17 cellular contexts compared by ENCODE assay signal in the genomic region with DNA sequence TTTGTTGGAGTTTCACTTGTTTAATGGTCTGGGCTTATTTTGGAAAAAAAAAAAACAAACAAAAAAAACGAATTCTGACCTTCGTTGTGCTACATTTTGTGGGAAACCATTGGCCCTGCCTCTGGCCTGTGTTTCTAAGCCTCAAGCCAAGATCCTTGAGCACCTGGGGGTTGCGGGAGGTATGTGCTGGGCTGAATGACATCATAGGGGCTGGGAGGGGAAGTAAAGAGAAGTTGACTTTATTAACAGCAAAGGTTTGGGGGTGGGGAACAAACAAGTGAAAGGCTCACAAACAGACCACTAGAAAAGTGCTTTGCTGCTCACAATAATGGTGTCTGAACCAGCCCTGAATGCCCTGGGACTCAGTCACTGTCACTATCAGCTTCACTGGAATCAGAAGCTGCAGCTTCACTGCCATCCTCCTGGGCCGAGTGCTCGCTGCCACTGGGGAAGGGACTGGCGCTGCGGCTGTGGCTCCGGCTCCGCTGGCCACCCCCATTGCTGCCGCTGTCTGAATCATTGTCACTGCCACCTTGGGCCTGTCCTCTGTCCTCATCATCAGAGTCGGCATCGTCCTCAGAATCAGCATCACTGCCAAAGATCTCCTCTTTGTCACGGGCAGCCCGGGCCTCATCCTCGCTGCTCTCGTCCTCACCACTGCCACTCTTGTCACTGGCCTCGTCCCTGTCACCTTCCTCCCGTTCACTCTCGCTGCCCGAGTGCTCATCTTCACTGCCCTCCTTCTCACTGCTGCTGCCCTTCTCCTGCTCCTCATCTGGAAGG. TPM values are rescaled to one million over a fixed set of nuclear protein-coding genes. Genes with fewer than 3 reads are reported as not detected.
A peak's percentile ranks its signal among the peaks of the same experiment; 100 is the strongest.
DNase-seq lines count a peak whose midpoint lies in the region; ATAC-seq and TF ChIP-seq lines count a peak whose summit lies in the region.
"Had no signal": no experiment of that assay in that cellular context is flagged by ENCODE, and none has a peak within 500 bp of the region (broad histone marks: within the 10 kb centered on the region; RNA-seq: fewer than 3 reads in every experiment).

No MANE protein-coding gene starts in this region.

- no peaks in the 10 kb centered on the region for H3K27me3 ChIP-seq in Panc1 (ENCODE audit: control insufficient read depth, insufficient read depth, low read length)
- H3K27me3 ChIP-seq: left lung, vagina had no signal

- H3K36me3 Mint-ChIP-seq in activated naive CD8-positive, alpha-beta T cell: peaks cover 6% of the 10 kb centered on the region
- peaks cover 31% of the 10 kb centered on the region for H3K36me3 Mint-ChIP-seq in activated naive CD8-positive, alpha-beta T cell treated with anti-CD3 and anti-CD28 coated beads, Interleukin-2, amount 50 U/mL, for 24 hours (ENCODE audit: low read depth)
- peaks cover 81% of the 10 kb centered on the region for H3K36me3 Mint-ChIP-seq in effector memory CD8-positive, alpha-beta T cell (ENCODE audit: insufficient read depth)
- H3K36me3 Mint-ChIP-seq in stimulated activated naive B cell treated with anti-CD40 and anti-IgM and Interleukin-4, amounts not matched to agents 10 μg/mL and 1 μg/mL and 100 μg/mL, for 72 hours: peaks cover 36 to 63% of the 10 kb centered on the region in 2 donors

- H3K4me1 Mint-ChIP-seq in activated naive CD8-positive, alpha-beta T cell (ENCODE audit: low read depth): peaks cover 17% of the 10 kb centered on the region
- peaks cover 16% of the 10 kb centered on the region for H3K4me1 Mint-ChIP-seq in activated naive CD8-positive, alpha-beta T cell treated with anti-CD3 and anti-CD28 coated beads, Interleukin-2, amount 50 U/mL, for 24 hours
- peaks cover 10 to 22% of the 10 kb centered on the region in 2 donors for H3K4me1 Mint-ChIP-seq in effector memory CD8-positive, alpha-beta T cell (ENCODE audit: low read depth in 2 of 2)
- peaks cover 24 to 35% of the 10 kb centered on the region in 2 donors for H3K4me1 Mint-ChIP-seq in stimulated activated naive B cell treated with anti-CD40 and anti-IgM and Interleukin-4, amounts not matched to agents 10 μg/mL and 1 μg/mL and 100 μg/mL, for 72 hours

- intact Hi-C loops in Panc1 (cut with micrococcal nuclease; ENCODE audit: unreplicated experiment): no loop called here

- ATAC-seq in activated naive CD8-positive, alpha-beta T cell treated with anti-CD3 and anti-CD28 coated beads, Interleukin-2, amount 50 U/mL, for 24 hours: no peak
- ATAC-seq in Panc1 (no peak), HG02678 (IDR thresholded peaks at IDR 0.05; ENCODE audit: unreplicated experiment) (no peak)
- ATAC-seq in effector memory CD8-positive, alpha-beta T cell (replicated peaks): no peak
- ATAC-seq in stimulated activated naive B cell treated with anti-CD40 and anti-IgM and Interleukin-4, amounts not matched to agents 10 μg/mL and 1 μg/mL and 100 μg/mL, for 72 hours (replicated peaks): no peak
- ATAC-seq: left lung; SK-N-SH treated with all-trans-retinoic acid at 6 μM for 48 hours; stimulated activated memory B cell treated with anti-CD40 and anti-IgM and Interleukin-4, amounts not matched to agents 10 μg/mL and 1 μg/mL and 100 μg/mL, for 72 hours had no signal

- H3K27ac Mint-ChIP-seq in activated naive CD8-positive, alpha-beta T cell: peak overlapping the region; percentile 42
- no peak overlapping the region for H3K27ac Mint-ChIP-seq in activated naive CD8-positive, alpha-beta T cell treated with anti-CD3 and anti-CD28 coated beads, Interleukin-2, amount 50 U/mL, for 24 hours
- H3K27ac Mint-ChIP-seq in effector memory CD8-positive, alpha-beta T cell: peak overlapping the region; percentile 83 to 90
- H3K27ac Mint-ChIP-seq in stimulated activated naive B cell treated with anti-CD40 and anti-IgM and Interleukin-4, amounts not matched to agents 10 μg/mL and 1 μg/mL and 100 μg/mL, for 72 hours: peak overlapping the region; percentile 68
- H3K27ac Mint-ChIP-seq: stimulated activated memory B cell treated with anti-CD40 and anti-IgM and Interleukin-4, amounts not matched to agents 10 μg/mL and 1 μg/mL and 100 μg/mL, for 72 hours had no signal

- peaks cover 37% of the 10 kb centered on the region for H3K4me1 ChIP-seq in Panc1 (ENCODE audit: control insufficient read depth, insufficient read depth, low read length)
- H3K4me1 ChIP-seq: HAP-1 had no signal

- no peak overlapping the region for H3K4me3 ChIP-seq in Panc1 (ENCODE audit: low read depth in 2 of 2, low read length in 2 of 2)
- H3K4me3 ChIP-seq: HAP-1, left lung, vagina had no signal

- H3K27me3 Mint-ChIP-seq in activated naive CD8-positive, alpha-beta T cell: no peaks in the 10 kb centered on the region
- H3K27me3 Mint-ChIP-seq in activated naive CD8-positive, alpha-beta T cell treated with anti-CD3 and anti-CD28 coated beads, Interleukin-2, amount 50 U/mL, for 24 hours: no peaks in the 10 kb centered on the region
- no peaks in the 10 kb centered on the region for H3K27me3 Mint-ChIP-seq in effector memory CD8-positive, alpha-beta T cell
- H3K27me3 Mint-ChIP-seq in stimulated activated naive B cell treated with anti-CD40 and anti-IgM and Interleukin-4, amounts not matched to agents 10 μg/mL and 1 μg/mL and 100 μg/mL, for 72 hours: no peaks in the 10 kb centered on the region
- H3K27me3 Mint-ChIP-seq: stimulated activated memory B cell treated with anti-CD40 and anti-IgM and Interleukin-4, amounts not matched to agents 10 μg/mL and 1 μg/mL and 100 μg/mL, for 72 hours had no signal

- BruUV-seq in Panc1 (replicated peaks; lab: Mats Ljungman, UMichigan): TSS peak; percentile 88

- H3K36me3 ChIP-seq in Panc1 (ENCODE audit: control insufficient read depth, insufficient read depth, low read length): peaks cover 87% of the 10 kb centered on the region

- no peak overlapping the region for H3K4me3 Mint-ChIP-seq in activated naive CD8-positive, alpha-beta T cell
- H3K4me3 Mint-ChIP-seq in activated naive CD8-positive, alpha-beta T cell treated with anti-CD3 and anti-CD28 coated beads, Interleukin-2, amount 50 U/mL, for 24 hours: no peak overlapping the region
- H3K4me3 Mint-ChIP-seq in effector memory CD8-positive, alpha-beta T cell: no peak overlapping the region
- H3K4me3 Mint-ChIP-seq in stimulated activated naive B cell treated with anti-CD40 and anti-IgM and Interleukin-4, amounts not matched to agents 10 μg/mL and 1 μg/mL and 100 μg/mL, for 72 hours: no peak overlapping the region
- H3K4me3 Mint-ChIP-seq: stimulated activated memory B cell treated with anti-CD40 and anti-IgM and Interleukin-4, amounts not matched to agents 10 μg/mL and 1 μg/mL and 100 μg/mL, for 72 hours had no signal

- no peaks in the 10 kb centered on the region for H3K9me3 ChIP-seq in Panc1 (ENCODE audit: control insufficient read depth, insufficient read depth, low read depth, low read length)
- H3K9me3 ChIP-seq: HAP-1, left lung, vagina had no signal

- CTCF ChIA-PET in Panc1 (lab: Charles Lee): interaction anchor here (0.6 to 1.5 kb wide), 9 partner anchors 12 to 751 kb away, joined by 3 to 12 read pairs (median 4); no protein-coding TSS in a partner anchor

- DNase-seq in activated naive CD8-positive, alpha-beta T cell treated with anti-CD3 and anti-CD28 coated beads, Interleukin-2, amount 50 U/mL, for 24 hours: no peak
- no peak for DNase-seq in Panc1 (ENCODE audit: low read depth, low spot score)
- DNase-seq in effector memory CD8-positive, alpha-beta T cell: no peak
- no peak for DNase-seq in stimulated activated naive B cell treated with anti-CD40 and anti-IgM and Interleukin-4, amounts not matched to agents 10 μg/mL and 1 μg/mL and 100 μg/mL, for 72 hours
- DNase-seq in DMS153 (lab: John Stamatoyannopoulos, UW): no peak
- DNase-seq in NCI-H187 (lab: John Stamatoyannopoulos, UW): no peak
- DNase-seq: activated CD8-positive, alpha-beta memory T cell treated with anti-CD3 and anti-CD28 coated beads, Interleukin-2, amount 50 U/mL, for 48 hours; left lung; NCI-H1436 treated with DMSO at 0.1 percent for 48 hours; NCI-H510A treated with DMSO at 0.1 percent for 48 hours had no signal

- peak overlapping the region; percentile 0; the same call in 1 of the 2 replicates for H3K27ac ChIP-seq in Panc1 (ENCODE audit: low read length)
- H3K27ac ChIP-seq: KMS-11, left lung, vagina had no signal

- TF ChIP-seq CTCF in Panc1 (IDR thresholded peaks at IDR 0.05): no peak

- in situ Hi-C loops in Panc1 (cut with HindIII; ENCODE audit: low pct_unique_long_range_greater_than_20kb, low sequenced_read_pairs): no loop called here

- no peaks in the 10 kb centered on the region for H3K9me3 Mint-ChIP-seq in activated naive CD8-positive, alpha-beta T cell (ENCODE audit: low read depth)
- H3K9me3 Mint-ChIP-seq in activated naive CD8-positive, alpha-beta T cell treated with anti-CD3 and anti-CD28 coated beads, Interleukin-2, amount 50 U/mL, for 24 hours: no peaks in the 10 kb centered on the region
- H3K9me3 Mint-ChIP-seq in effector memory CD8-positive, alpha-beta T cell: no peaks in the 10 kb centered on the region
- H3K9me3 Mint-ChIP-seq in stimulated activated naive B cell treated with anti-CD40 and anti-IgM and Interleukin-4, amounts not matched to agents 10 μg/mL and 1 μg/mL and 100 μg/mL, for 72 hours: no peaks in the 10 kb centered on the region
- H3K9me3 Mint-ChIP-seq: stimulated activated memory B cell treated with anti-CD40 and anti-IgM and Interleukin-4, amounts not matched to agents 10 μg/mL and 1 μg/mL and 100 μg/mL, for 72 hours had no signal

- POLR2A ChIA-PET in Panc1 (lab: Charles Lee): interaction anchor here (0.5 to 2.0 kb wide), 21 partner anchors 10 to 862 kb away, joined by 3 to 12 read pairs (median 6); a partner anchor contains a TSS

RNA-seq across cellular contexts. Expression of a gene that starts 5.1 kb away (rescaled TPM):
- total RNA-seq in Panc1 (2021; ENCODE audit: unreplicated experiment): 901 TPM
- 1,335 TPM for polyA plus RNA-seq in Panc1 (2012; ENCODE audit: insufficient read length)

RNA-seq across cellular contexts. Expression of a gene that starts 5.4 kb away (rescaled TPM):
- 739 TPM for total RNA-seq in Panc1 (2021; ENCODE audit: unreplicated experiment)
- 764 TPM for polyA plus RNA-seq in Panc1 (2012; ENCODE audit: insufficient read length)

RNA-seq across cellular contexts. Expression of a gene that starts 20.8 kb away (rescaled TPM):
- total RNA-seq in Panc1 (2021; ENCODE audit: unreplicated experiment): 414 TPM
- polyA plus RNA-seq in Panc1 (2012; ENCODE audit: insufficient read length): 369 TPM

RNA-seq across cellular contexts. Expression of a gene that starts 26.6 kb away (rescaled TPM):
- total RNA-seq in Panc1 (2021; ENCODE audit: unreplicated experiment): 1,988 TPM
- 2,032 TPM for polyA plus RNA-seq in Panc1 (2012; ENCODE audit: insufficient read length)

RNA-seq across cellular contexts. Expression of a gene that starts 43.6 kb away (rescaled TPM):
- 1,339 TPM for total RNA-seq in Panc1 (2021; ENCODE audit: unreplicated experiment)
- polyA plus RNA-seq in Panc1 (2012; ENCODE audit: insufficient read length): 1,600 TPM
